ENCODE assay signal across 1 cellular context in the genomic region with DNA sequence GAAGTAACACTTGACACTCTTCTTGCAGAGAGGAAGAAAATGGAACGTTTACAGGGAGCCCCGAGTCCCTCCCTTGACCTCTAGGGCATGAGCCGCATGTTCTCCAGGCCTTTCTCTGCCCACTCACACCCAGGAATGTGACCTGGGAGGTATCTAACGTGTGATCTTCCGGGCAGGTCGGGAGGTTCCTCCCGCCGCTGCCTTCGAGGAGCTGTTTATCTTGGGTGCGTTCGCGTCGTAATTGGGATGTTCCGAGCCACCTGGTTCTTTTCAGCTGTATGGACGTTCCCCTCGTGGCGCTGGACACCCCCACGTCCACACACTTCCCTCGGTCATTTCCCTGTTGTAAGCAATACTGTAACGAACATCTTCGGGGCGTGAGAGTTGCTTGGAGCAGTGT.
TF ChIP-seq lines count a peak whose summit lies in the region.

No MANE protein-coding gene starts in this region.

TF ChIP-seq in WTC11, 78 proteins besides CTCF, POLR2A, EP300 and RAD21:
- TF ChIP-seq, protein P1, sequence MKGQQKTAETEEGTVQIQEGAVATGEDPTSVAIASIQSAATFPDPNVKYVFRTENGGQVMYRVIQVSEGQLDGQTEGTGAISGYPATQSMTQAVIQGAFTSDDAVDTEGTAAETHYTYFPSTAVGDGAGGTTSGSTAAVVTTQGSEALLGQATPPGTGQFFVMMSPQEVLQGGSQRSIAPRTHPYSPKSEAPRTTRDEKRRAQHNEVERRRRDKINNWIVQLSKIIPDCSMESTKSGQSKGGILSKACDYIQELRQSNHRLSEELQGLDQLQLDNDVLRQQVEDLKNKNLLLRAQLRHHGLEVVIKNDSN (CRISPR knock-in tag; IDR thresholded peaks at IDR 0.05) = no peak
- no peak for TF ChIP-seq ZNF396 (CRISPR knock-in tag; IDR thresholded peaks at IDR 0.05; ENCODE audit: borderline replicate concordance)
- TF ChIP-seq ATF1 (CRISPR knock-in tag; IDR thresholded peaks at IDR 0.05) = no peak
- TF ChIP-seq MXD4 (CRISPR knock-in tag; IDR thresholded peaks at IDR 0.05; ENCODE audit: borderline replicate concordance) = no peak
- no peak for TF ChIP-seq FOXP1 (CRISPR knock-in tag; IDR thresholded peaks at IDR 0.05; ENCODE audit: borderline replicate concordance)
- TF ChIP-seq, protein P2, sequence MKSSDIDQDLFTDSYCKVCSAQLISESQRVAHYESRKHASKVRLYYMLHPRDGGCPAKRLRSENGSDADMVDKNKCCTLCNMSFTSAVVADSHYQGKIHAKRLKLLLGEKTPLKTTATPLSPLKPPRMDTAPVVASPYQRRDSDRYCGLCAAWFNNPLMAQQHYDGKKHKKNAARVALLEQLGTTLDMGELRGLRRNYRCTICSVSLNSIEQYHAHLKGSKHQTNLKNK (CRISPR knock-in tag; IDR thresholded peaks at IDR 0.05) = no peak
- no peak for TF ChIP-seq SMAD4 (CRISPR knock-in tag; IDR thresholded peaks at IDR 0.05)
- no peak for TF ChIP-seq ZNF219 (CRISPR knock-in tag; IDR thresholded peaks at IDR 0.05; ENCODE audit: borderline replicate concordance)
- TF ChIP-seq ZNF263 (CRISPR knock-in tag; IDR thresholded peaks at IDR 0.05; ENCODE audit: low read depth) = no peak
- no peak for TF ChIP-seq MYBL2 (CRISPR knock-in tag; IDR thresholded peaks at IDR 0.05)
- no peak for TF ChIP-seq TEAD4 (CRISPR knock-in tag; IDR thresholded peaks at IDR 0.05)
- TF ChIP-seq ELF4 (CRISPR knock-in tag; IDR thresholded peaks at IDR 0.05; ENCODE audit: low read depth) = no peak
- TF ChIP-seq, protein P3, sequence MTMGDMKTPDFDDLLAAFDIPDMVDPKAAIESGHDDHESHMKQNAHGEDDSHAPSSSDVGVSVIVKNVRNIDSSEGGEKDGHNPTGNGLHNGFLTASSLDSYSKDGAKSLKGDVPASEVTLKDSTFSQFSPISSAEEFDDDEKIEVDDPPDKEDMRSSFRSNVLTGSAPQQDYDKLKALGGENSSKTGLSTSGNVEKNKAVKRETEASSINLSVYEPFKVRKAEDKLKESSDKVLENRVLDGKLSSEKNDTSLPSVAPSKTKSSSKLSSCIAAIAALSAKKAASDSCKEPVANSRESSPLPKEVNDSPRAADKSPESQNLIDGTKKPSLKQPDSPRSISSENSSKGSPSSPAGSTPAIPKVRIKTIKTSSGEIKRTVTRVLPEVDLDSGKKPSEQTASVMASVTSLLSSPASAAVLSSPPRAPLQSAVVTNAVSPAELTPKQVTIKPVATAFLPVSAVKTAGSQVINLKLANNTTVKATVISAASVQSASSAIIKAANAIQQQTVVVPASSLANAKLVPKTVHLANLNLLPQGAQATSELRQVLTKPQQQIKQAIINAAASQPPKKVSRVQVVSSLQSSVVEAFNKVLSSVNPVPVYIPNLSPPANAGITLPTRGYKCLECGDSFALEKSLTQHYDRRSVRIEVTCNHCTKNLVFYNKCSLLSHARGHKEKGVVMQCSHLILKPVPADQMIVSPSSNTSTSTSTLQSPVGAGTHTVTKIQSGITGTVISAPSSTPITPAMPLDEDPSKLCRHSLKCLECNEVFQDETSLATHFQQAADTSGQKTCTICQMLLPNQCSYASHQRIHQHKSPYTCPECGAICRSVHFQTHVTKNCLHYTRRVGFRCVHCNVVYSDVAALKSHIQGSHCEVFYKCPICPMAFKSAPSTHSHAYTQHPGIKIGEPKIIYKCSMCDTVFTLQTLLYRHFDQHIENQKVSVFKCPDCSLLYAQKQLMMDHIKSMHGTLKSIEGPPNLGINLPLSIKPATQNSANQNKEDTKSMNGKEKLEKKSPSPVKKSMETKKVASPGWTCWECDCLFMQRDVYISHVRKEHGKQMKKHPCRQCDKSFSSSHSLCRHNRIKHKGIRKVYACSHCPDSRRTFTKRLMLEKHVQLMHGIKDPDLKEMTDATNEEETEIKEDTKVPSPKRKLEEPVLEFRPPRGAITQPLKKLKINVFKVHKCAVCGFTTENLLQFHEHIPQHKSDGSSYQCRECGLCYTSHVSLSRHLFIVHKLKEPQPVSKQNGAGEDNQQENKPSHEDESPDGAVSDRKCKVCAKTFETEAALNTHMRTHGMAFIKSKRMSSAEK (CRISPR knock-in tag; IDR thresholded peaks at IDR 0.05; ENCODE audit: borderline replicate concordance) = no peak
- TF ChIP-seq, protein P4, sequence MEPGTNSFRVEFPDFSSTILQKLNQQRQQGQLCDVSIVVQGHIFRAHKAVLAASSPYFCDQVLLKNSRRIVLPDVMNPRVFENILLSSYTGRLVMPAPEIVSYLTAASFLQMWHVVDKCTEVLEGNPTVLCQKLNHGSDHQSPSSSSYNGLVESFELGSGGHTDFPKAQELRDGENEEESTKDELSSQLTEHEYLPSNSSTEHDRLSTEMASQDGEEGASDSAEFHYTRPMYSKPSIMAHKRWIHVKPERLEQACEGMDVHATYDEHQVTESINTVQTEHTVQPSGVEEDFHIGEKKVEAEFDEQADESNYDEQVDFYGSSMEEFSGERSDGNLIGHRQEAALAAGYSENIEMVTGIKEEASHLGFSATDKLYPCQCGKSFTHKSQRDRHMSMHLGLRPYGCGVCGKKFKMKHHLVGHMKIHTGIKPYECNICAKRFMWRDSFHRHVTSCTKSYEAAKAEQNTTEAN (CRISPR knock-in tag; IDR thresholded peaks at IDR 0.05) = no peak
- TF ChIP-seq, protein P5, sequence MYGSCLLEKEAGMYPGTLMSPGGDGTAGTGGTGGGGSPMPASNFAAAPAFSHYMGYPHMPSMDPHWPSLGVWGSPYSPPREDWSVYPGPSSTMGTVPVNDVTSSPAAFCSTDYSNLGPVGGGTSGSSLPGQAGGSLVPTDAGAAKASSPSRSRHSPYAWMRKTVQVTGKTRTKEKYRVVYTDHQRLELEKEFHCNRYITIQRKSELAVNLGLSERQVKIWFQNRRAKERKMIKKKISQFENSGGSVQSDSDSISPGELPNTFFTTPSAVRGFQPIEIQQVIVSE (CRISPR knock-in tag; IDR thresholded peaks at IDR 0.05; ENCODE audit: borderline replicate concordance) = no peak
- TF ChIP-seq, protein P6, sequence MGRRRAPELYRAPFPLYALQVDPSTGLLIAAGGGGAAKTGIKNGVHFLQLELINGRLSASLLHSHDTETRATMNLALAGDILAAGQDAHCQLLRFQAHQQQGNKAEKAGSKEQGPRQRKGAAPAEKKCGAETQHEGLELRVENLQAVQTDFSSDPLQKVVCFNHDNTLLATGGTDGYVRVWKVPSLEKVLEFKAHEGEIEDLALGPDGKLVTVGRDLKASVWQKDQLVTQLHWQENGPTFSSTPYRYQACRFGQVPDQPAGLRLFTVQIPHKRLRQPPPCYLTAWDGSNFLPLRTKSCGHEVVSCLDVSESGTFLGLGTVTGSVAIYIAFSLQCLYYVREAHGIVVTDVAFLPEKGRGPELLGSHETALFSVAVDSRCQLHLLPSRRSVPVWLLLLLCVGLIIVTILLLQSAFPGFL (CRISPR knock-in tag; IDR thresholded peaks at IDR 0.05; ENCODE audit: borderline replicate concordance) = no peak
- TF ChIP-seq, protein P7, sequence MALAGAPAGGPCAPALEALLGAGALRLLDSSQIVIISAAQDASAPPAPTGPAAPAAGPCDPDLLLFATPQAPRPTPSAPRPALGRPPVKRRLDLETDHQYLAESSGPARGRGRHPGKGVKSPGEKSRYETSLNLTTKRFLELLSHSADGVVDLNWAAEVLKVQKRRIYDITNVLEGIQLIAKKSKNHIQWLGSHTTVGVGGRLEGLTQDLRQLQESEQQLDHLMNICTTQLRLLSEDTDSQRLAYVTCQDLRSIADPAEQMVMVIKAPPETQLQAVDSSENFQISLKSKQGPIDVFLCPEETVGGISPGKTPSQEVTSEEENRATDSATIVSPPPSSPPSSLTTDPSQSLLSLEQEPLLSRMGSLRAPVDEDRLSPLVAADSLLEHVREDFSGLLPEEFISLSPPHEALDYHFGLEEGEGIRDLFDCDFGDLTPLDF (CRISPR knock-in tag; IDR thresholded peaks at IDR 0.05) = no peak
- TF ChIP-seq KAT7 (CRISPR knock-in tag; IDR thresholded peaks at IDR 0.05; ENCODE audit: borderline replicate concordance) = no peak
- no peak for TF ChIP-seq NFATC4 (CRISPR knock-in tag; IDR thresholded peaks at IDR 0.05)
TF ChIP-seq in WTC11: peak in this region for 0.
